18 cellular contexts compared by ENCODE assay signal in genomic region chr5:168152660-168153059, GRCh38.
DNase-seq lines count a peak whose midpoint lies in the region; ATAC-seq and TF ChIP-seq lines count a peak whose summit lies in the region.
"Had no signal": no experiment of that assay in that cellular context is flagged by ENCODE, and none has a peak within 500 bp of the region (broad histone marks: within the 10 kb centered on the region; RNA-seq: fewer than 3 reads in every experiment).

No MANE protein-coding gene starts in this region.

- TF ChIP-seq CTCF in AG04449 (IDR thresholded peaks at IDR 0.05; ENCODE audit: insufficient read depth, low read length, missing control alignments): no peak

- no peak overlapping the region for H3K4me3 Mint-ChIP-seq in T-helper 17 cell
- H3K4me3 Mint-ChIP-seq: activated T-cell treated with anti-CD3 and anti-CD28 coated beads, Interleukin-2, amount 50 U/mL, for 24 hours; central memory CD8-positive, alpha-beta T cell; natural killer cell treated with Interleukin-12 subunit alpha and Interleukin-12 subunit beta and Interleukin-15 and Interleukin-18, amount 100 ng/mL, for 72 hours had no signal

- H3K4me1 Mint-ChIP-seq in T-helper 17 cell: no peaks in the 10 kb centered on the region
- H3K4me1 Mint-ChIP-seq: central memory CD8-positive, alpha-beta T cell had no signal

- no peak overlapping the region for H3K4me3 ChIP-seq in AG04449 (ENCODE audit: low read depth, low read length)
- no peak overlapping the region for H3K4me3 ChIP-seq in mesendoderm (ENCODE audit: low read length)
- H3K4me3 ChIP-seq: lung, SJSA1 had no signal

- WGBS in mesendoderm (ENCODE audit: extremely low coverage, insufficient coverage, low lambda C conversion rate): no CpG with 5 or more reads among the region's 3 CpGs

- H2BK15ac ChIP-seq in mesendoderm (replicated peaks; ENCODE audit: low read depth): no peak overlapping the region

- H3K56ac ChIP-seq in mesendoderm (ENCODE audit: low read length): no peak overlapping the region

- H3K27me3 ChIP-seq in mesendoderm (ENCODE audit: insufficient read depth, low read length, poor library complexity): no peaks in the 10 kb centered on the region
- H3K27me3 ChIP-seq: SJSA1 had no signal

- no peak for TF ChIP-seq POLR2A in GM18505 (IDR thresholded peaks at IDR 0.05; ENCODE audit: borderline replicate concordance, extremely low read depth, insufficient read depth, insufficient read length)

- CTCF ChIA-PET in AG04449 (lab: Yijun Ruan, JAX) (interaction anchor here (1.2 kb wide), 1 partner anchor 12 kb away, joined by 4 read pairs; no protein-coding TSS in a partner anchor), HEK293T (lab: Yijun Ruan, JAX) (interaction anchor here (0.5 to 0.9 kb wide), 3 partner anchors 38 to 67 kb away, joined by 3 read pairs; no protein-coding TSS in a partner anchor)

- peaks cover 79% of the 10 kb centered on the region for H3K27me3 Mint-ChIP-seq in T-helper 17 cell

- DNase-seq in AG04449 (ENCODE audit: low read depth, low spot score) (peak; percentile 52), T-helper 17 cell (no peak), mesendoderm (no peak), HEK293T (ENCODE audit: extremely low spot score) (no peak)
- no peak for DNase-seq in activated effector memory CD4-positive, alpha-beta T cell treated with anti-CD3 and anti-CD28 coated beads, Interleukin-2, amount 50 U/mL, for 16 hours
- DNase-seq: activated CD4-positive, alpha-beta T cell treated with anti-CD3 and anti-CD28 coated beads, Interleukin-2, amount 50 U/mL, for 1 hour; activated T-cell treated with anti-CD3 and anti-CD28 coated beads, Interleukin-2, amount 50 U/mL, for 24 hours; AML-193; KBM-7; NCI-H1105 treated with DMSO at 0.1 percent for 48 hours; NCI-H2227 treated with DMSO at 0.1 percent for 48 hours had no signal

- no peaks in the 10 kb centered on the region for H3K79me2 ChIP-seq in mesendoderm (ENCODE audit: control insufficient read depth, insufficient read depth, low read length)

- H4K8ac ChIP-seq in mesendoderm (ENCODE audit: low read depth, low read length): no peak overlapping the region

- H3K4me2 ChIP-seq in mesendoderm (ENCODE audit: low read length): no peak overlapping the region

- no peak overlapping the region for H2BK120ac ChIP-seq in mesendoderm (ENCODE audit: low read depth, low read length)

- no peak overlapping the region for H3K4ac ChIP-seq in mesendoderm (ENCODE audit: low read depth, low read length)

- H4K5ac ChIP-seq in mesendoderm (ENCODE audit: low read length): no peak overlapping the region

- no peak overlapping the region for H3K9ac ChIP-seq in mesendoderm (ENCODE audit: low read length)

- H3K27ac ChIP-seq in mesendoderm (ENCODE audit: low read depth, low read length): no peak overlapping the region
- H3K27ac ChIP-seq: SJSA1 had no signal

- POLR2A ChIA-PET in AG04449 (lab: Yijun Ruan, JAX): no interaction called here
- POLR2A ChIA-PET in HEK293T (lab: Yijun Ruan, JAX): no interaction called here

- no peaks in the 10 kb centered on the region for H3K4me1 ChIP-seq in mesendoderm (ENCODE audit: control insufficient read depth, low read depth, low read length)
- H3K4me1 ChIP-seq: SJSA1 had no signal

- peak; percentile 76 for ATAC-seq in GM18505 (IDR thresholded peaks at IDR 0.05; ENCODE audit: unreplicated experiment)
- ATAC-seq in HG03442 (IDR thresholded peaks at IDR 0.05; ENCODE audit: unreplicated experiment): peak; percentile 79
- ATAC-seq in T-helper 17 cell: peak; percentile 20
- no peak for ATAC-seq in HG03139 (IDR thresholded peaks at IDR 0.05; ENCODE audit: unreplicated experiment)
- ATAC-seq: natural killer cell treated with Interleukin-12 subunit alpha and Interleukin-12 subunit beta and Interleukin-15 and Interleukin-18, amount 100 ng/mL, for 72 hours had no signal

- H3K36me3 Mint-ChIP-seq in T-helper 17 cell (ENCODE audit: low read depth): peaks cover 3% of the 10 kb centered on the region
- H3K36me3 Mint-ChIP-seq: natural killer cell treated with Interleukin-12 subunit alpha and Interleukin-12 subunit beta and Interleukin-15 and Interleukin-18, amount 100 ng/mL, for 72 hours had no signal

- H3K9me3 ChIP-seq in T-helper 17 cell (ENCODE audit: control insufficient read depth, low read length, poor library complexity, severe bottlenecking): no peaks in the 10 kb centered on the region
- H3K9me3 ChIP-seq: SJSA1 had no signal

- H3K18ac ChIP-seq in mesendoderm (ENCODE audit: low read length): no peak overlapping the region

- H2BK5ac ChIP-seq in mesendoderm (ENCODE audit: low read length): no peak overlapping the region

- H2AK5ac ChIP-seq in mesendoderm (ENCODE audit: low read length): no peak overlapping the region

- H3K79me1 ChIP-seq in mesendoderm (ENCODE audit: low read length): no peaks in the 10 kb centered on the region

- no peak overlapping the region for H3K27ac Mint-ChIP-seq in T-helper 17 cell
- H3K27ac Mint-ChIP-seq: activated T-cell treated with anti-CD3 and anti-CD28 coated beads, Interleukin-2, amount 50 U/mL, for 24 hours; natural killer cell treated with Interleukin-12 subunit alpha and Interleukin-12 subunit beta and Interleukin-15 and Interleukin-18, amount 100 ng/mL, for 72 hours had no signal

- no peaks in the 10 kb centered on the region for H3K36me3 ChIP-seq in mesendoderm (ENCODE audit: control insufficient read depth, insufficient read depth, low read length)
- H3K36me3 ChIP-seq: SJSA1 had no signal

- H3K23ac ChIP-seq in mesendoderm (ENCODE audit: low read length): no peak overlapping the region

TF ChIP-seq in HEK293T, 16 proteins besides CTCF, POLR2A, EP300 and RAD21:
- TF ChIP-seq FOXA1 (IDR thresholded peaks at IDR 0.05) (no peak), NFRKB (IDR thresholded peaks at IDR 0.05) (no peak), LEF1 (IDR thresholded peaks at IDR 0.05; ENCODE audit: borderline replicate concordance) (no peak), FOXM1 (IDR thresholded peaks at IDR 0.05; ENCODE audit: borderline replicate concordance) (no peak), SUZ12 (IDR thresholded peaks at IDR 0.05) (no peak), BHLHE40 (IDR thresholded peaks at IDR 0.05; ENCODE audit: borderline replicate concordance) (no peak), SP1 (IDR thresholded peaks at IDR 0.05) (no peak), ELF4 (IDR thresholded peaks at IDR 0.05) (no peak), ARNT (IDR thresholded peaks at IDR 0.05) (no peak), FOXK2 (IDR thresholded peaks at IDR 0.05) (no peak), ZNF384 (IDR thresholded peaks at IDR 0.05) (no peak), CTBP1 (IDR thresholded peaks at IDR 0.05; ENCODE audit: borderline replicate concordance) (no peak), TARDBP (IDR thresholded peaks at IDR 0.05) (no peak), L3MBTL2 (conservative IDR thresholded peaks at IDR 0.05) (no peak), HDGF (IDR thresholded peaks at IDR 0.05; ENCODE audit: borderline replicate concordance) (no peak)
- TF ChIP-seq, protein P1, sequence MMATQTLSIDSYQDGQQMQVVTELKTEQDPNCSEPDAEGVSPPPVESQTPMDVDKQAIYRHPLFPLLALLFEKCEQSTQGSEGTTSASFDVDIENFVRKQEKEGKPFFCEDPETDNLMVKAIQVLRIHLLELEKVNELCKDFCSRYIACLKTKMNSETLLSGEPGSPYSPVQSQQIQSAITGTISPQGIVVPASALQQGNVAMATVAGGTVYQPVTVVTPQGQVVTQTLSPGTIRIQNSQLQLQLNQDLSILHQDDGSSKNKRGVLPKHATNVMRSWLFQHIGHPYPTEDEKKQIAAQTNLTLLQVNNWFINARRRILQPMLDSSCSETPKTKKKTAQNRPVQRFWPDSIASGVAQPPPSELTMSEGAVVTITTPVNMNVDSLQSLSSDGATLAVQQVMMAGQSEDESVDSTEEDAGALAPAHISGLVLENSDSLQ (IDR thresholded peaks at IDR 0.05): no peak
